8 cellular contexts compared by ENCODE assay signal in genomic region chr3:86702381-86702958, GRCh38.
DNase-seq lines count a peak whose midpoint lies in the region; ATAC-seq and TF ChIP-seq lines count a peak whose summit lies in the region.

No MANE protein-coding gene starts in this region.

- TF ChIP-seq CTCF in GM12874 (IDR thresholded peaks at IDR 0.05; ENCODE audit: insufficient read depth, low read depth, low read length): peak; percentile 39; the same call in 1 of the 2 replicates
- peak; percentile 73 for TF ChIP-seq CTCF in PC-3 (conservative IDR thresholded peaks at IDR 0.05; ENCODE audit: low read depth, low read length)
- peak; percentile 45 for TF ChIP-seq CTCF in fibroblast of the aortic adventitia (IDR thresholded peaks at IDR 0.05; ENCODE audit: insufficient read depth, low read length)

- no peak overlapping the region for H3K27ac ChIP-seq in PC-3 (ENCODE audit: low read length)

- H3K9me3 ChIP-seq in PC-3 (ENCODE audit: low read length): no peaks in the 10 kb centered on the region

- H3K79me2 ChIP-seq in PC-3 (ENCODE audit: low read length): no peaks in the 10 kb centered on the region

- no peaks in the 10 kb centered on the region for H3K27me3 Mint-ChIP-seq in activated CD4-positive, alpha-beta memory T cell treated with anti-CD3 and anti-CD28 coated beads for 36 hours
- H3K27me3 Mint-ChIP-seq in T-cell: no peaks in the 10 kb centered on the region
- no peaks in the 10 kb centered on the region for H3K27me3 Mint-ChIP-seq in activated CD4-positive, alpha-beta T cell treated with anti-CD3 and anti-CD28 coated beads, Interleukin-2, amount 10 ng/mL, durations not matched to agents 7 days and 5 days

- BruUV-seq in PC-3 (replicated peaks; lab: Mats Ljungman, UMichigan): no TSS peak

- no peaks in the 10 kb centered on the region for H3K36me3 Mint-ChIP-seq in activated CD4-positive, alpha-beta memory T cell treated with anti-CD3 and anti-CD28 coated beads for 36 hours
- no peaks in the 10 kb centered on the region for H3K36me3 Mint-ChIP-seq in T-cell
- H3K36me3 Mint-ChIP-seq in activated CD4-positive, alpha-beta T cell treated with anti-CD3 and anti-CD28 coated beads, Interleukin-2, amount 10 ng/mL, durations not matched to agents 7 days and 5 days (ENCODE audit: low read depth): no peaks in the 10 kb centered on the region

- H3F3A ChIP-seq in PC-3 (ENCODE audit: low read length, unreplicated experiment): no peaks in the 10 kb centered on the region

- H3K9me3 Mint-ChIP-seq in activated CD4-positive, alpha-beta memory T cell treated with anti-CD3 and anti-CD28 coated beads for 36 hours: peaks cover 2% of the 10 kb centered on the region
- peaks cover 9 to 23% (median 16%) of the 10 kb centered on the region in 3 donors for H3K9me3 Mint-ChIP-seq in T-cell
- no peaks in the 10 kb centered on the region for H3K9me3 Mint-ChIP-seq in activated CD4-positive, alpha-beta T cell treated with anti-CD3 and anti-CD28 coated beads, Interleukin-2, amount 10 ng/mL, durations not matched to agents 7 days and 5 days

- H2AFZ ChIP-seq in PC-3 (ENCODE audit: low read length): no peak overlapping the region

- H3K9ac ChIP-seq in PC-3 (ENCODE audit: low read length): no peak overlapping the region

- H3K4me3 Mint-ChIP-seq in activated CD4-positive, alpha-beta memory T cell treated with anti-CD3 and anti-CD28 coated beads for 36 hours: no peak overlapping the region
- H3K4me3 Mint-ChIP-seq in T-cell: no peak overlapping the region
- no peak overlapping the region for H3K4me3 Mint-ChIP-seq in activated CD4-positive, alpha-beta T cell treated with anti-CD3 and anti-CD28 coated beads, Interleukin-2, amount 10 ng/mL, durations not matched to agents 7 days and 5 days

- DNase-seq in ACHN (peak; percentile 10), PC-3 (peak; percentile 33), fibroblast of the aortic adventitia (ENCODE audit: low read depth) (peak; percentile 10), T-cell (no peak)
- DNase-seq in activated CD4-positive, alpha-beta memory T cell treated with anti-CD3 and anti-CD28 coated beads for 36 hours: no peak
- DNase-seq in activated CD4-positive, alpha-beta T cell treated with anti-CD3 and anti-CD28 coated beads, Interleukin-2, amount 10 ng/mL, durations not matched to agents 7 days and 5 days: no peak

- H3K27ac Mint-ChIP-seq in activated CD4-positive, alpha-beta memory T cell treated with anti-CD3 and anti-CD28 coated beads for 36 hours: no peak overlapping the region
- H3K27ac Mint-ChIP-seq in T-cell: no peak overlapping the region
- H3K27ac Mint-ChIP-seq in activated CD4-positive, alpha-beta T cell treated with anti-CD3 and anti-CD28 coated beads, Interleukin-2, amount 10 ng/mL, durations not matched to agents 7 days and 5 days: no peak overlapping the region

- no peaks in the 10 kb centered on the region for H3K27me3 ChIP-seq in PC-3 (ENCODE audit: low read length)

- in situ Hi-C loops in ACHN (cut with HindIII; ENCODE audit: low pct_ligation_motif_present, low pct_unique_long_range_greater_than_20kb, low sequenced_read_pairs): no loop called here

- no peak overlapping the region for H3K4me2 ChIP-seq in PC-3 (ENCODE audit: low read length)

- intact Hi-C loops in PC-3 (cut with micrococcal nuclease): loop anchor here (1.0 to 2.0 kb wide), 2 partner anchors 20 to 72 kb away; no protein-coding TSS in a partner anchor
- intact Hi-C loops in activated CD4-positive, alpha-beta memory T cell treated with anti-CD3 and anti-CD28 coated beads for 36 hours (cut with micrococcal nuclease): loop anchor here (1.0 kb wide), 1 partner anchor 465 kb away; no protein-coding TSS in a partner anchor

- POLR2A ChIA-PET in PC-3 (lab: Charles Lee; ENCODE audit: unreplicated experiment): no interaction called here
- POLR2A ChIA-PET in activated CD4-positive, alpha-beta memory T cell treated with anti-CD3 and anti-CD28 coated beads for 36 hours (lab: Charles Lee): no interaction called here
- POLR2A ChIA-PET in T-cell (lab: Charles Lee): no interaction called here
- POLR2A ChIA-PET in activated CD4-positive, alpha-beta T cell treated with anti-CD3 and anti-CD28 coated beads, Interleukin-2, amount 10 ng/mL, durations not matched to agents 7 days and 5 days (lab: Charles Lee): no interaction called here

- H3K4me1 Mint-ChIP-seq in activated CD4-positive, alpha-beta memory T cell treated with anti-CD3 and anti-CD28 coated beads for 36 hours (ENCODE audit: low read depth): no peaks in the 10 kb centered on the region
- no peaks in the 10 kb centered on the region for H3K4me1 Mint-ChIP-seq in T-cell
- no peaks in the 10 kb centered on the region for H3K4me1 Mint-ChIP-seq in activated CD4-positive, alpha-beta T cell treated with anti-CD3 and anti-CD28 coated beads, Interleukin-2, amount 10 ng/mL, durations not matched to agents 7 days and 5 days

- no peaks in the 10 kb centered on the region for H3K9me2 ChIP-seq in PC-3 (replicated peaks; ENCODE audit: low read length)

- CTCF ChIA-PET in PC-3 (lab: Charles Lee) (interaction anchor here (0.8 kb wide), 1 partner anchor 70 kb away, joined by 3 read pairs; no protein-coding TSS in a partner anchor), T-cell (lab: Charles Lee) (interaction anchor here in 1 of 2 donors (0.9 kb wide), 1 partner anchor 30 kb away, joined by 3 read pairs; no protein-coding TSS in a partner anchor)
- CTCF ChIA-PET in activated CD4-positive, alpha-beta memory T cell treated with anti-CD3 and anti-CD28 coated beads for 36 hours (lab: Charles Lee): interaction anchor here (0.7 to 1.9 kb wide), 2 partner anchors 170 to 466 kb away, joined by 3 to 4 read pairs; no protein-coding TSS in a partner anchor
- CTCF ChIA-PET in activated CD4-positive, alpha-beta T cell treated with anti-CD3 and anti-CD28 coated beads, Interleukin-2, amount 10 ng/mL, durations not matched to agents 7 days and 5 days (lab: Charles Lee): no interaction called here

- H3K4me3 ChIP-seq in PC-3 (ENCODE audit: low read length) (no peak overlapping the region), fibroblast of the aortic adventitia (ENCODE audit: low read depth, low read length) (no peak overlapping the region)

- H3K4me1 ChIP-seq in PC-3 (ENCODE audit: insufficient read depth, low read length): no peaks in the 10 kb centered on the region

- no peaks in the 10 kb centered on the region for H4K20me1 ChIP-seq in PC-3 (ENCODE audit: low read length)

- no peak; the same call in 1 of the 2 replicates for ATAC-seq in PC-3
- ATAC-seq in T-cell (replicated peaks in 1 of 4): no peak
- no peak for ATAC-seq in HG02840 (IDR thresholded peaks at IDR 0.05; ENCODE audit: low FRiP score, unreplicated experiment)

- H3K36me3 ChIP-seq in PC-3 (ENCODE audit: low read depth, low read length): no peaks in the 10 kb centered on the region

Comparison
In these comparisons a context has a peak if more than half of its experiments do, and no peak if none do; other contexts are left out.
1. DNase-seq: peak in ACHN (single experiment), PC-3 (single experiment) and fibroblast of the aortic adventitia (single experiment); none in activated CD4-positive, alpha-beta memory T cell treated with anti-CD3 and anti-CD28 coated beads for 36 hours (single experiment), T-cell (0 of 34) and activated CD4-positive, alpha-beta T cell treated with anti-CD3 and anti-CD28 coated beads, Interleukin-2, amount 10 ng/mL, durations not matched to agents 7 days and 5 days (single experiment).
2. Peak in every context shown above with its lines, with median percentiles within 50 percentile points of each other: CTCF ChIP-seq.